8 cellular contexts compared by ENCODE assay signal in genomic region chr1:145885738-145886287, GRCh38. TPM values are rescaled to one million over a fixed set of nuclear protein-coding genes. Genes with fewer than 3 reads are reported as not detected.
DNase-seq lines count a peak whose midpoint lies in the region; ATAC-seq, FAIRE-seq and TF ChIP-seq lines count a peak whose summit lies in the region.

Gene ANKRD35, minus strand, starts transcription at chr1:145885866. Its CDS starts 108 bp downstream, at chr1:145885758.

- peak; percentile 78 for FAIRE-seq in GM12891 (lab: Jason Lieb, UNC)

- ATAC-seq in HG02678 (IDR thresholded peaks at IDR 0.05; ENCODE audit: unreplicated experiment) (peak; percentile 100), left cardiac atrium (peak; percentile 96 to 98)
- ATAC-seq in activated naive CD8-positive, alpha-beta T cell treated with anti-CD3 and anti-CD28 coated beads, Interleukin-2, amount 50 U/mL, for 24 hours, result peak; percentile 100

- H3K4me1 Mint-ChIP-seq in activated naive CD8-positive, alpha-beta T cell treated with anti-CD3 and anti-CD28 coated beads, Interleukin-2, amount 50 U/mL, for 24 hours, result peaks cover 16% of the 10 kb centered on the region

- TF ChIP-seq POLR2A in GM12891 (IDR thresholded peaks at IDR 0.05; ENCODE audit: low read depth, low read length) (no peak), tibial nerve (IDR thresholded peaks at IDR 0.05) (no peak)

- H3K27me3 ChIP-seq in tibial nerve, result no peaks in the 10 kb centered on the region

- peak within 1 kb of the TSS; percentile 40 to 81 (median 56) for H3K4me3 ChIP-seq in tibial nerve

- intact Hi-C loops in left cardiac atrium (cut with DNase I) (no loop called here), posterior cingulate gyrus (cut with DNase I) (no loop called here)

- H3K9me3 ChIP-seq in tibial nerve, result no peaks in the 10 kb centered on the region

- H3K27me3 Mint-ChIP-seq in activated naive CD8-positive, alpha-beta T cell treated with anti-CD3 and anti-CD28 coated beads, Interleukin-2, amount 50 U/mL, for 24 hours, result peaks cover 24% of the 10 kb centered on the region

- TF ChIP-seq CTCF in tibial nerve (IDR thresholded peaks at IDR 0.05), result no peak

- H3K4me3 Mint-ChIP-seq in activated naive CD8-positive, alpha-beta T cell treated with anti-CD3 and anti-CD28 coated beads, Interleukin-2, amount 50 U/mL, for 24 hours, result peak within 1 kb of the TSS; percentile 77

- no peak within 1 kb of the TSS for H3K27ac Mint-ChIP-seq in activated naive CD8-positive, alpha-beta T cell treated with anti-CD3 and anti-CD28 coated beads, Interleukin-2, amount 50 U/mL, for 24 hours

- H3K36me3 Mint-ChIP-seq in activated naive CD8-positive, alpha-beta T cell treated with anti-CD3 and anti-CD28 coated beads, Interleukin-2, amount 50 U/mL, for 24 hours (ENCODE audit: low read depth), result no peaks in the 10 kb centered on the region

- TF ChIP-seq EP300 in tibial nerve (IDR thresholded peaks at IDR 0.05), result peak in 1 of 2 donors; percentile 27

- peak within 1 kb of the TSS in 2 of 4 donors; percentile 0 to 50 for H3K27ac ChIP-seq in tibial nerve

- H3K9me3 Mint-ChIP-seq in activated naive CD8-positive, alpha-beta T cell treated with anti-CD3 and anti-CD28 coated beads, Interleukin-2, amount 50 U/mL, for 24 hours, result no peaks in the 10 kb centered on the region

- H3K4me1 ChIP-seq in tibial nerve, result peaks cover 0 to 20% (median 9%) of the 10 kb centered on the region in 4 donors

- WGBS in tibial nerve, 2 donors, result 2 to 3% methylated on average over 12 to 18 of the region's 36 CpGs

- peak; percentile 98 for DNase-seq in GM12891 (ENCODE audit: insufficient read length, low spot score)
- DNase-seq in NCI-H1092 treated with DMSO at 0.1 percent for 48 hours (lab: John Stamatoyannopoulos, UW), result peak; percentile 87
- peak; percentile 80 for DNase-seq in T follicular helper cell (ENCODE audit: low read depth)
- peak; percentile 87 for DNase-seq in activated naive CD8-positive, alpha-beta T cell treated with anti-CD3 and anti-CD28 coated beads, Interleukin-2, amount 50 U/mL, for 24 hours
- DNase-seq in left cardiac atrium, result peak; percentile 91
- peak; percentile 74 to 98 (median 88) for DNase-seq in posterior cingulate gyrus
- DNase-seq in tibial nerve (ENCODE audit: low spot score in 2 of 2), result peak; percentile 74 to 78

- H3K36me3 ChIP-seq in tibial nerve, result no peaks in the 10 kb centered on the region

TF ChIP-seq in GM12891, 5 proteins besides CTCF, POLR2A, EP300 and RAD21:
- no peak for TF ChIP-seq POU2F2 (IDR thresholded peaks at IDR 0.05; ENCODE audit: low read depth, low read length)
- TF ChIP-seq TAF1 (IDR thresholded peaks at IDR 0.05; ENCODE audit: low read depth, low read length), result no peak
- TF ChIP-seq PAX5 (IDR thresholded peaks at IDR 0.05; ENCODE audit: insufficient read depth, low read length, severe bottlenecking), result no peak
- TF ChIP-seq SPI1 (IDR thresholded peaks at IDR 0.05; ENCODE audit: low read depth, low read length), result no peak
- no peak for TF ChIP-seq POLR2AphosphoS5 (IDR thresholded peaks at IDR 0.05; ENCODE audit: low read depth, low read length)

RNA-seq across cellular contexts. Expression of gene ANKRD35, which starts in this region (rescaled TPM):
- polyA plus RNA-seq in GM12891 (2012; ENCODE audit: low read depth, missing spikeins), result not detected
- 1 to 10 TPM; 1.5 to 2.0 TPM for total RNA-seq in left cardiac atrium
- 10 to 100 TPM in 1 of 4 donors, 1 to 10 TPM in 3; 2.7 to 11.2 (median 6.3) TPM for total RNA-seq in tibial nerve
